In genomic region chr15:84599906-84600305, GRCh38 we compare ENCODE assay signal across 9 cellular contexts. TPM values are rescaled to one million over a fixed set of nuclear protein-coding genes. Genes with fewer than 3 reads are reported as not detected.
DNase-seq lines count a peak whose midpoint lies in the region; ATAC-seq and TF ChIP-seq lines count a peak whose summit lies in the region.
"Had no signal": no experiment of that assay in that cellular context is flagged by ENCODE, and none has a peak within 500 bp of the region (broad histone marks: within the 10 kb centered on the region; RNA-seq: fewer than 3 reads in every experiment).

No MANE protein-coding gene starts in this region.

- H3K27me3 ChIP-seq in esophagus muscularis mucosa (no peaks in the 10 kb centered on the region), skeletal muscle satellite cell (ENCODE audit: control insufficient read depth, insufficient read depth, low read length) (peaks cover 17% of the 10 kb centered on the region)
- H3K27me3 ChIP-seq: right atrium auricular region had no signal

- TF ChIP-seq CTCF in OCI-LY7 (conservative IDR thresholded peaks at IDR 0.05; ENCODE audit: low read length) (no peak), esophagus muscularis mucosa (IDR thresholded peaks at IDR 0.05) (no peak)

- H3K4me1 ChIP-seq in OCI-LY7 (ENCODE audit: insufficient read depth, low read length, poor library complexity, severe bottlenecking): peaks cover 35% of the 10 kb centered on the region
- H3K4me1 ChIP-seq in esophagus muscularis mucosa: peaks cover 8 to 31% (median 21%) of the 10 kb centered on the region in 4 donors
- H3K4me1 ChIP-seq in skeletal muscle satellite cell (ENCODE audit: control insufficient read depth, insufficient read depth, low read length): peaks cover 2% of the 10 kb centered on the region

- H3K9me2 ChIP-seq in OCI-LY7 (ENCODE audit: insufficient read depth, low read length): no peaks in the 10 kb centered on the region

- CTCF ChIA-PET in OCI-LY7 (lab: Charles Lee; ENCODE audit: unreplicated experiment): interaction anchor here (0.7 to 2.0 kb wide), 2 partner anchors 12 to 382 kb away, joined by 3 to 12 read pairs; partner anchors contain the start of gene PDE8A

- POLR2A ChIA-PET in OCI-LY7 (lab: Charles Lee): interaction anchor here (0.9 to 2.2 kb wide), 3 partner anchors 36 to 56 kb away, joined by 3 to 4 read pairs (median 3); partner anchors contain the start of gene WDR73

- no peak overlapping the region for H3K9ac ChIP-seq in skeletal muscle satellite cell (ENCODE audit: low read depth, low read length)

- H3K27ac ChIP-seq in OCI-LY7 (ENCODE audit: low read depth, low read length, poor library complexity, severe bottlenecking) (no peak overlapping the region), esophagus muscularis mucosa (replicated peaks in 1 of 4) (peak overlapping the region; percentile 31 to 79 (median 72))

- no peak for TF ChIP-seq EP300 in esophagus muscularis mucosa (IDR thresholded peaks at IDR 0.05)

- H2AFZ ChIP-seq in OCI-LY7 (ENCODE audit: low read length): peak overlapping the region; percentile 92; the same call in 1 of the 2 replicates

- no peak for ATAC-seq in HG03354 (IDR thresholded peaks at IDR 0.05; ENCODE audit: poor library complexity, severe bottlenecking, unreplicated experiment)

- peaks cover 7% of the 10 kb centered on the region; the same call in 1 of the 2 replicates for H3K79me2 ChIP-seq in OCI-LY7 (ENCODE audit: insufficient read depth, low read depth, low read length)

- peak; percentile 12 for DNase-seq in NCI-H748 (lab: John Stamatoyannopoulos, UW; ENCODE audit: unreplicated experiment)
- no peak for DNase-seq in NCI-H748 treated with DMSO at 0.1 percent for 48 hours (lab: John Stamatoyannopoulos, UW)
- DNase-seq in OCI-LY7 (ENCODE audit: low spot score): no peak
- DNase-seq in esophagus muscularis mucosa (ENCODE audit: extremely low spot score): no peak
- DNase-seq in SIG-M5 (lab: John Stamatoyannopoulos, UW): no peak
- no peak for DNase-seq in COR-L47 (lab: John Stamatoyannopoulos, UW)

- WGBS in esophagus muscularis mucosa: 81% methylated on average over 10 of the region's 10 CpGs

- TF ChIP-seq POLR2A in esophagus muscularis mucosa (IDR thresholded peaks at IDR 0.05; ENCODE audit: low read depth): no peak

- H3K9me3 ChIP-seq in OCI-LY7 (ENCODE audit: low read length): no peaks in the 10 kb centered on the region
- no peaks in the 10 kb centered on the region for H3K9me3 ChIP-seq in esophagus muscularis mucosa
- H3K9me3 ChIP-seq in skeletal muscle satellite cell (replicated peaks; ENCODE audit: low read length): no peaks in the 10 kb centered on the region
- H3K9me3 ChIP-seq: right atrium auricular region had no signal

- H3K4me2 ChIP-seq in OCI-LY7 (ENCODE audit: low read length) (peak overlapping the region; percentile 73), skeletal muscle satellite cell (ENCODE audit: low read length) (peak overlapping the region; percentile 90)

- H3K4me3 ChIP-seq in OCI-LY7 (ENCODE audit: low read depth, low read length, poor library complexity, severe bottlenecking): peak overlapping the region; percentile 3
- H3K4me3 ChIP-seq in esophagus muscularis mucosa: peak overlapping the region; percentile 66 to 84 (median 78)
- no peak overlapping the region for H3K4me3 ChIP-seq in skeletal muscle satellite cell (ENCODE audit: low read length)

- H3K36me3 ChIP-seq in OCI-LY7 (ENCODE audit: insufficient read depth, low read length) (peaks cover 1% of the 10 kb centered on the region; the same call in 1 of the 2 replicates), esophagus muscularis mucosa (peaks cover 0 to 12% (median 8%) of the 10 kb centered on the region in 4 donors), skeletal muscle satellite cell (ENCODE audit: insufficient read depth, low read length) (peaks cover 4% of the 10 kb centered on the region)
- H3K36me3 ChIP-seq: right atrium auricular region had no signal

- BruUV-seq in OCI-LY7 (replicated peaks; lab: Mats Ljungman, UMichigan): no TSS peak

- intact Hi-C loops in OCI-LY7 (cut with micrococcal nuclease; ENCODE audit: unreplicated experiment): loop anchor here (1.0 to 5.0 kb wide), 5 partner anchors 31 to 381 kb away; partner anchors contain the start of genes PDE8A and WDR73
- intact Hi-C loops in esophagus muscularis mucosa (cut with DNase I): loop anchor here (2.0 kb wide), 1 partner anchor 59 kb away; the partner anchor contains the start of gene NMB

- no peaks in the 10 kb centered on the region for H4K20me1 ChIP-seq in OCI-LY7 (ENCODE audit: insufficient read depth, low read length)

RNA-seq across cellular contexts. Expression of gene ZSCAN2, which starts 0.9 kb away (rescaled TPM):
- 12.4 and 21.7 TPM in 2 replicates for total RNA-seq in OCI-LY7 (2014; rRNA removed; shearing (Covaris generic))
- 12.0 and 12.1 TPM in 2 replicates for total RNA-seq in OCI-LY7 (2022)
- total RNA-seq in esophagus muscularis mucosa: 1 to 10 TPM; 4.6 to 9.5 (median 7.7) TPM
- 6.6 and 7.0 TPM in 2 replicates for total RNA-seq in skeletal muscle satellite cell (2012; rRNA removed)

RNA-seq across cellular contexts. Expression of gene WDR73, which starts 54.2 kb away (rescaled TPM):
- 29.7 and 38.1 TPM in 2 replicates for total RNA-seq in OCI-LY7 (2014; rRNA removed; shearing (Covaris generic))
- 28.7 TPM in 2 replicates for total RNA-seq in OCI-LY7 (2022)
- total RNA-seq in esophagus muscularis mucosa: 10 to 100 TPM; 16.7 to 22.8 (median 18.4) TPM
- total RNA-seq in skeletal muscle satellite cell (2012; rRNA removed): 22.6 and 25.1 TPM in 2 replicates

RNA-seq across cellular contexts. Expression of gene NMB, which starts 58.1 kb away (rescaled TPM):
- total RNA-seq in OCI-LY7 (2014; rRNA removed; shearing (Covaris generic)): 5.3 and 10.3 TPM in 2 replicates
- total RNA-seq in OCI-LY7 (2022): 6.6 and 8.7 TPM in 2 replicates
- total RNA-seq in esophagus muscularis mucosa: 1 to 10 TPM; 3.6 to 7.4 (median 5.1) TPM
- 2.0 and 5.5 TPM in 2 replicates for total RNA-seq in skeletal muscle satellite cell (2012; rRNA removed)
